Comparison of ENCODE assay signal across 8 cellular contexts in genomic region chr14:66507722-66508546, GRCh38. TPM values are rescaled to one million over a fixed set of nuclear protein-coding genes. Genes with fewer than 3 reads are reported as not detected.
A peak's percentile ranks its signal among the peaks of the same experiment; 100 is the strongest.
DNase-seq lines count a peak whose midpoint lies in the region; ATAC-seq, FAIRE-seq and TF ChIP-seq lines count a peak whose summit lies in the region.

TSS of gene GPHN (plus strand) at chr14:66508147.

- peaks cover 23% of the 10 kb centered on the region for H3K27me3 Mint-ChIP-seq in activated CD4-positive, alpha-beta memory T cell treated with anti-CD3 and anti-CD28 coated beads, Interleukin-2, amount 10 ng/mL, durations not matched to agents 7 days and 5 days

- peak within 1 kb of the TSS; percentile 80 to 96 for H3K9ac ChIP-seq in duodenal mucosa (ENCODE audit: low read depth in 1 of 2, low read length in 2 of 2)

- TF ChIP-seq POLR2A in lower leg skin (IDR thresholded peaks at IDR 0.05), result no peak

- FAIRE-seq in GM19239 (lab: Jason Lieb, UNC), result peak; percentile 97

- TF ChIP-seq CTCF in BJ (IDR thresholded peaks at IDR 0.05; ENCODE audit: insufficient read depth, low read depth, low read length) (peak; percentile 52), lower leg skin (IDR thresholded peaks at IDR 0.05) (no peak)

- H3K4me1 ChIP-seq in duodenal mucosa (ENCODE audit: control insufficient read depth in 1 of 2, insufficient read depth in 2 of 2, low read length in 2 of 2), result peaks cover 11 to 16% of the 10 kb centered on the region in 2 donors

- no peaks in the 10 kb centered on the region for H3K27me3 ChIP-seq in BJ (ENCODE audit: control insufficient read depth, insufficient read depth, low read length)
- H3K27me3 ChIP-seq in duodenal mucosa (ENCODE audit: control insufficient read depth in 1 of 2, insufficient read depth in 2 of 2, low read length in 2 of 2), result no peaks in the 10 kb centered on the region

- H3K36me3 ChIP-seq in BJ (ENCODE audit: control insufficient read depth, insufficient read depth, low read length) (no peaks in the 10 kb centered on the region), duodenal mucosa (ENCODE audit: control insufficient read depth in 1 of 2, insufficient read depth in 2 of 2, low read length in 2 of 2) (no peaks in the 10 kb centered on the region)

- POLR2A ChIA-PET in BJ (lab: Charles Lee), result interaction anchor here (0.6 to 1.1 kb wide), 2 partner anchors 10 to 121 kb away, joined by 3 to 11 read pairs; no protein-coding TSS in a partner anchor
- POLR2A ChIA-PET in activated CD4-positive, alpha-beta memory T cell treated with anti-CD3 and anti-CD28 coated beads, Interleukin-2, amount 10 ng/mL, durations not matched to agents 7 days and 5 days (lab: Charles Lee), result interaction anchor here (1.0 to 1.9 kb wide), 6 partner anchors 9 to 1096 kb away, joined by 3 to 8 read pairs (median 4); partner anchors contain the start of genes ATP6V1D and EIF2S1

- peak within 1 kb of the TSS; percentile 95 for H3K4me3 Mint-ChIP-seq in activated CD4-positive, alpha-beta memory T cell treated with anti-CD3 and anti-CD28 coated beads, Interleukin-2, amount 10 ng/mL, durations not matched to agents 7 days and 5 days

- DNase-seq in BJ (ENCODE audit: low read depth), result peak; percentile 92
- peak; percentile 54 for DNase-seq in GM19239 (ENCODE audit: insufficient read length, low spot score)
- peak; percentile 98 for DNase-seq in NCI-H526 treated with DMSO at 0.1 percent for 48 hours (lab: John Stamatoyannopoulos, UW)
- peak; percentile 93 for DNase-seq in activated CD4-positive, alpha-beta memory T cell treated with anti-CD3 and anti-CD28 coated beads, Interleukin-2, amount 10 ng/mL, durations not matched to agents 7 days and 5 days
- DNase-seq in lower leg skin (ENCODE audit: low spot score in 2 of 2), result peak; percentile 94 to 99
- DNase-seq in stimulated activated CD4-positive, alpha-beta T cell treated with anti-CD3 and anti-CD28 coated beads, Interleukin-4, amount 100 ng/mL, for 48 hours (ENCODE audit: low read depth in 2 of 2), result peak; percentile 80 to 86

- 0% methylated on average over 67 to 78 of the region's 91 CpGs for WGBS in lower leg skin, 2 donors

- H3K27ac Mint-ChIP-seq in activated CD4-positive, alpha-beta memory T cell treated with anti-CD3 and anti-CD28 coated beads, Interleukin-2, amount 10 ng/mL, durations not matched to agents 7 days and 5 days, result peak within 1 kb of the TSS; percentile 83

- H3K27ac ChIP-seq in duodenal mucosa (ENCODE audit: low read depth, low read length), result peak within 1 kb of the TSS; percentile 72

- H3K4me1 Mint-ChIP-seq in activated CD4-positive, alpha-beta memory T cell treated with anti-CD3 and anti-CD28 coated beads, Interleukin-2, amount 10 ng/mL, durations not matched to agents 7 days and 5 days, result peaks cover 39% of the 10 kb centered on the region

- CTCF ChIA-PET in BJ (lab: Yijun Ruan, JAX), result interaction anchor here (0.6 to 2.1 kb wide), 6 partner anchors 9 to 1002 kb away, joined by 3 to 12 read pairs (median 4); no protein-coding TSS in a partner anchor
- CTCF ChIA-PET in activated CD4-positive, alpha-beta memory T cell treated with anti-CD3 and anti-CD28 coated beads, Interleukin-2, amount 10 ng/mL, durations not matched to agents 7 days and 5 days (lab: Charles Lee), result interaction anchor here (0.6 to 2.1 kb wide), 8 partner anchors 9 to 1153 kb away, joined by 3 to 8 read pairs (median 4); partner anchors contain the start of genes ATP6V1D and EIF2S1

- H3K9me3 ChIP-seq in duodenal mucosa (ENCODE audit: control insufficient read depth in 1 of 2, low read length in 2 of 2), result no peaks in the 10 kb centered on the region

- H3K36me3 Mint-ChIP-seq in activated CD4-positive, alpha-beta memory T cell treated with anti-CD3 and anti-CD28 coated beads, Interleukin-2, amount 10 ng/mL, durations not matched to agents 7 days and 5 days (ENCODE audit: low read depth), result no peaks in the 10 kb centered on the region

- no peaks in the 10 kb centered on the region for H3K9me3 Mint-ChIP-seq in activated CD4-positive, alpha-beta memory T cell treated with anti-CD3 and anti-CD28 coated beads, Interleukin-2, amount 10 ng/mL, durations not matched to agents 7 days and 5 days

- intact Hi-C loops in lower leg skin (cut with DNase I; ENCODE audit: low total_unique reads), result no loop called here

- peak within 1 kb of the TSS; percentile 85 for H3K4me3 ChIP-seq in BJ (ENCODE audit: low read depth, low read length)
- H3K4me3 ChIP-seq in duodenal mucosa (ENCODE audit: low read depth in 1 of 2, low read length in 2 of 2), result peak within 1 kb of the TSS; percentile 86 to 99
- H3K4me3 ChIP-seq in lower leg skin (ENCODE audit: low read depth, poor library complexity, severe bottlenecking), result peak within 1 kb of the TSS; percentile 92

- peak; percentile 79 for ATAC-seq in HG03457 (IDR thresholded peaks at IDR 0.05; ENCODE audit: unreplicated experiment)

RNA-seq across cellular contexts. Expression of gene GPHN, which starts in this region (rescaled TPM):
- polyA plus RNA-seq in BJ (2011; rRNA removed), result 7.2 and 7.7 TPM in 2 replicates
- polyA minus RNA-seq in BJ (2011; rRNA and poly(A)+ RNA removed), result 15.4 and 15.7 TPM in 2 replicates
- 10 to 100 TPM; 15.8 to 15.9 TPM for total RNA-seq in activated CD4-positive, alpha-beta memory T cell treated with anti-CD3 and anti-CD28 coated beads, Interleukin-2, amount 10 ng/mL, durations not matched to agents 7 days and 5 days
- 10 to 100 TPM; 14.8 to 20.8 (median 17.0) TPM for total RNA-seq in lower leg skin

Comparison
In these comparisons a context has a peak if more than half of its experiments do, and no peak if none do; other contexts are left out.
1. Peak in every context shown above with its lines: DNase-seq, ATAC-seq, H3K4me3 ChIP-seq and H3K27ac ChIP-seq.